ENCODE assay signal across 8 cellular contexts in the genomic region with DNA sequence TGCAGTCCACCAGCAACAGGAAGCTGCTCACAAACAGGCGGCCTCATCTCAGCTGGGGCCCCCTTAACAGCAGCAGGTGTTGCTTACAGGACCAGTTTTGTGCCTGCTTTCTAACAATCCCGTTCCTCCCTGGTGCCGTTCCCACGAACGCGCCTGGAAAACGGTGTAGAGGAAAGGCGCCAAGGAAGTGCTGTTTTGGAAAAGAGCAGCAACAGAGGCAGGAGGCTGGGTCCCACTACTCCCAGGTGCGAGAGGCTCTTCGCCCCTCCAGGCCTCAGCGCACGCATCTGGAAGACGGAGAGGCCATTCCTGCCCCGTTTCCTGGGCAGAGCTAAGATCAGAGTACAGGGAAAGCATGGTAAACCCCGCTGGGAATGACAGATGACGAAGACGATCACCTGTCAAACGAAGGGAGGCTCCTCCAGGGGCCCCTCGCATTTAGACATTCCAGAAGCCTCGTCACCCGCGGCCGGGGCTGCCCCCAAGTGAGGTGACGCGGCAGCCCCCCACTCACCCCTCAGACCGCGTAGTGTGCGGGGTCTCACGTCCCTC. TPM values are rescaled to one million over a fixed set of nuclear protein-coding genes. Genes with fewer than 3 reads are reported as not detected.
A peak's percentile ranks its signal among the peaks of the same experiment; 100 is the strongest.
DNase-seq lines count a peak whose midpoint lies in the region; ATAC-seq, FAIRE-seq and TF ChIP-seq lines count a peak whose summit lies in the region.

No MANE protein-coding gene starts in this region.

- H3K79me2 ChIP-seq in Loucy (ENCODE audit: insufficient read depth, low read length): peaks cover 16% of the 10 kb centered on the region; the same call in 1 of the 2 replicates

- H3K4me1 Mint-ChIP-seq in CD8-positive, alpha-beta T cell (ENCODE audit: low read depth): peaks cover 36% of the 10 kb centered on the region
- H3K4me1 Mint-ChIP-seq in naive thymus-derived CD8-positive, alpha-beta T cell: peaks cover 7 to 35% (median 26%) of the 10 kb centered on the region in 4 donors

- TF ChIP-seq CTCF in CD8-positive, alpha-beta T cell (IDR thresholded peaks at IDR 0.05): no peak
- TF ChIP-seq CTCF in Loucy (conservative IDR thresholded peaks at IDR 0.05; ENCODE audit: low read length): no peak
- TF ChIP-seq CTCF in fibroblast of mammary gland (conservative IDR thresholded peaks at IDR 0.05; ENCODE audit: control insufficient read depth, insufficient read depth, low read depth, low read length): no peak

- no peaks in the 10 kb centered on the region for H3F3A ChIP-seq in Loucy (ENCODE audit: low read depth)

- ATAC-seq in CD8-positive, alpha-beta T cell: no peak
- peak; percentile 20 for ATAC-seq in GM21423 (IDR thresholded peaks at IDR 0.05; ENCODE audit: unreplicated experiment)
- peak; percentile 12 to 18 for ATAC-seq in naive thymus-derived CD8-positive, alpha-beta T cell

- peaks cover 24% of the 10 kb centered on the region for H3K4me1 ChIP-seq in CD8-positive, alpha-beta T cell (ENCODE audit: insufficient read depth, low read length)
- peaks cover 24% of the 10 kb centered on the region for H3K4me1 ChIP-seq in Loucy (ENCODE audit: insufficient read depth, low read length, poor library complexity, severe bottlenecking)

- no peaks in the 10 kb centered on the region for H3K9me3 ChIP-seq in CD8-positive, alpha-beta T cell (ENCODE audit: low read length)
- no peaks in the 10 kb centered on the region for H3K9me3 ChIP-seq in Loucy (ENCODE audit: insufficient read depth, low read depth, low read length)

- H3K4me3 ChIP-seq in CD8-positive, alpha-beta T cell (ENCODE audit: low read depth, low read length): peak overlapping the region; percentile 88
- H3K4me3 ChIP-seq in Loucy (ENCODE audit: low read length, poor library complexity, severe bottlenecking) (peak overlapping the region; percentile 83), fibroblast of mammary gland (ENCODE audit: control insufficient read depth, low read depth, low read length) (peak overlapping the region; percentile 81)

- peak overlapping the region; percentile 91 for H3K4me3 Mint-ChIP-seq in CD8-positive, alpha-beta T cell
- H3K4me3 Mint-ChIP-seq in naive thymus-derived CD8-positive, alpha-beta T cell: peak overlapping the region; percentile 84 to 97 (median 92)

- no peak for FAIRE-seq in urothelium cell line (lab: Jason Lieb, UNC)

- H3K27me3 Mint-ChIP-seq in CD8-positive, alpha-beta T cell (ENCODE audit: low read depth): no peaks in the 10 kb centered on the region
- no peaks in the 10 kb centered on the region for H3K27me3 Mint-ChIP-seq in naive thymus-derived CD8-positive, alpha-beta T cell

- no peaks in the 10 kb centered on the region for H3K9me3 Mint-ChIP-seq in CD8-positive, alpha-beta T cell
- no peaks in the 10 kb centered on the region for H3K9me3 Mint-ChIP-seq in naive thymus-derived CD8-positive, alpha-beta T cell

- H4K20me1 ChIP-seq in Loucy (ENCODE audit: insufficient read depth, low read length, poor library complexity, severe bottlenecking): peaks cover 4% of the 10 kb centered on the region

- H3K27me3 ChIP-seq in CD8-positive, alpha-beta T cell (ENCODE audit: insufficient read depth, low read length): no peaks in the 10 kb centered on the region
- H3K27me3 ChIP-seq in Loucy (ENCODE audit: insufficient read depth, low read length, poor library complexity, severe bottlenecking): no peaks in the 10 kb centered on the region

- peak overlapping the region; percentile 47 for H3K27ac ChIP-seq in CD8-positive, alpha-beta T cell (ENCODE audit: low read depth, low read length)

- POLR2A ChIA-PET in CD8-positive, alpha-beta T cell (lab: Charles Lee): interaction anchor here (0.7 to 1.9 kb wide), 4 partner anchors 10 to 155 kb away, joined by 3 to 7 read pairs (median 3); partner anchors contain the start of gene RCN2
- POLR2A ChIA-PET in naive thymus-derived CD8-positive, alpha-beta T cell (lab: Charles Lee): interaction anchor here (0.6 to 6.8 kb wide), 4 partner anchors 11 to 506 kb away, joined by 3 to 49 read pairs (median 3); partner anchors contain the start of gene RCN2

- H2AFZ ChIP-seq in Loucy (ENCODE audit: low read length): peak overlapping the region; percentile 98

- no peaks in the 10 kb centered on the region for H3K9me2 ChIP-seq in Loucy (replicated peaks; ENCODE audit: low read depth, low read length)

- peaks cover 9% of the 10 kb centered on the region for H3K36me3 Mint-ChIP-seq in CD8-positive, alpha-beta T cell
- H3K36me3 Mint-ChIP-seq in naive thymus-derived CD8-positive, alpha-beta T cell: peaks cover 0 to 7% (median 2%) of the 10 kb centered on the region in 3 donors

- peak overlapping the region; percentile 78 for H3K9ac ChIP-seq in Loucy (ENCODE audit: low read depth, low read length, poor library complexity, severe bottlenecking)

- H3K27ac Mint-ChIP-seq in CD8-positive, alpha-beta T cell: peak overlapping the region; percentile 96
- peak overlapping the region; percentile 92 to 98 (median 96) for H3K27ac Mint-ChIP-seq in naive thymus-derived CD8-positive, alpha-beta T cell

- DNase-seq in CD8-positive, alpha-beta T cell: peak in 5 of 7 experiments; percentile 3 to 51 (median 27)
- DNase-seq in activated T-cell treated with anti-CD3 and anti-CD28 coated beads for 1 hour (ENCODE audit: low read depth) (peak; percentile 9), fibroblast of mammary gland (ENCODE audit: low read depth) (peak; percentile 27), urothelium cell line (ENCODE audit: low spot score) (peak; percentile 53)
- peak in 7 of 10 donors; percentile 9 to 40 (median 24) for DNase-seq in naive thymus-derived CD8-positive, alpha-beta T cell
- no peak for DNase-seq in activated CD4-positive, CD25-positive, alpha-beta regulatory T cell (lab: John Stamatoyannopoulos, UW)

- intact Hi-C loops in CD8-positive, alpha-beta T cell (cut with DNase I, micrococcal nuclease): loop anchor here (1.0 to 10.0 kb wide), 7 partner anchors 27 to 1450 kb away; partner anchors contain the start of genes RCN2 (in 2 of the 2), TSPAN3 (in 2 of the 2), HMG20A (in 1 of the 2) and PEAK1 (in 1 of the 2)

- H3K36me3 ChIP-seq in CD8-positive, alpha-beta T cell (ENCODE audit: insufficient read depth, low read length): no peaks in the 10 kb centered on the region
- no peaks in the 10 kb centered on the region for H3K36me3 ChIP-seq in Loucy (ENCODE audit: insufficient read depth, low read length)

- H3K4me2 ChIP-seq in Loucy (ENCODE audit: low read depth, low read length, poor library complexity, severe bottlenecking): peak overlapping the region; percentile 90

- CTCF ChIA-PET in CD8-positive, alpha-beta T cell (lab: Charles Lee): interaction anchor here (1.3 to 1.4 kb wide), 3 partner anchors 41 to 119 kb away, joined by 3 to 5 read pairs (median 4); no protein-coding TSS in a partner anchor

RNA-seq across cellular contexts. Expression of gene SCAPER, which starts 0.6 kb away (rescaled TPM):
- 10 to 100 TPM; 21.7 to 29.7 TPM for total RNA-seq in CD8-positive, alpha-beta T cell
- 10 to 100 TPM; 42.3 to 58.5 TPM for total RNA-seq in naive thymus-derived CD8-positive, alpha-beta T cell
- 10 to 100 TPM; 12.3 to 17.7 (median 15.9) TPM for polyA plus RNA-seq in naive thymus-derived CD8-positive, alpha-beta T cell

RNA-seq across cellular contexts. Expression of gene RCN2, which starts 27.0 kb away (rescaled TPM):
- total RNA-seq in CD8-positive, alpha-beta T cell: 10 to 100 TPM; 25.9 to 29.7 TPM
- total RNA-seq in naive thymus-derived CD8-positive, alpha-beta T cell: 10 to 100 TPM; 30.7 to 31.1 TPM
- polyA plus RNA-seq in naive thymus-derived CD8-positive, alpha-beta T cell: 10 to 100 TPM; 40.3 to 46.5 (median 43.6) TPM

Comparison
In these comparisons a context has a peak if more than half of its experiments do, and no peak if none do; other contexts are left out.
1. DNase-seq: peak in CD8-positive, alpha-beta T cell (5 of 7), activated T-cell treated with anti-CD3 and anti-CD28 coated beads for 1 hour (single experiment), fibroblast of mammary gland (single experiment), naive thymus-derived CD8-positive, alpha-beta T cell (7 of 10) and urothelium cell line (single experiment); none in activated CD4-positive, CD25-positive, alpha-beta regulatory T cell (0 of 4).
2. Peak in every context shown above with its lines, with median percentiles within 50 percentile points of each other: H3K4me3 ChIP-seq.